6 cellular contexts compared by ENCODE assay signal in the genomic region with DNA sequence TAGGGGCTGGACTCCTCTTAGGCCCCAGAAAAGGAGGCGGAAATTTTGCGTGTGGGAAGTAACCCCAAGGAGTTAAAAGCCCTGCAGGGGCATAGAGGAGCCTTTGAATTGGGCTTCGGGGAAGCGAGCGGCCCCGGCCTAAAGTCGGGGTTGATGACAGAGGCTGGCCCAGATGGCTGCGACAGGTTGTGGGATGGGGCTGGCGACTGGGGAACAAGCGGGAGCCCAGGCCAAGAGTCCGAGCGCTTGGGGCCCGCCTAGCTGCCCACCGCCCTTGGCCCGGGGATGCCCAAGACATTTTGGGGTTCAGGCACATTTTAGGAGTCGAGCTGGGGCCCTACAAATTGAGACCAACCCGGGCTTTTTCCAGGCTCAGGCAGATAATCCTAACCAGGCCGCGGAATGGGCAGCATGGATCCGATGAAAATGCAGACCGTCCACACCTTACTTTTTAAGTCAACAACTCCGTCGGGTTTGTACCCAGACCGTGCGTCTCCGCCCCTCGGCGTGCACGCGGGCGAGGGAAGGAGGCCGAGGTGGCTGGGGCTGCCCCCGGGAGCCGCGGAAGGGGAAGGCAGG.
DNase-seq lines count a peak whose midpoint lies in the region.

No MANE protein-coding gene starts in this region.

- H3K27me3 ChIP-seq in muscle layer of colon (ENCODE audit: control insufficient read depth in 1 of 2, insufficient read depth in 2 of 2, low read length in 2 of 2), result peaks cover 0 to 18% of the 10 kb centered on the region in 2 donors

- H3K36me3 ChIP-seq in muscle layer of colon (ENCODE audit: insufficient read depth, low read length), result no peaks in the 10 kb centered on the region

- H3K9me3 ChIP-seq in muscle layer of colon (ENCODE audit: low read length), result no peaks in the 10 kb centered on the region

- H3K27ac ChIP-seq in angular gyrus (ENCODE audit: low read depth, low read length) (peak overlapping the region; percentile 99), muscle layer of colon (ENCODE audit: low read depth, low read length) (peak overlapping the region; percentile 39)

- DNase-seq in inferior parietal cortex (ENCODE audit: extremely low spot score), result no peak
- no peak for DNase-seq in NCI-H1694 treated with DMSO at 0.1 percent for 48 hours (lab: John Stamatoyannopoulos, UW)
- no peak for DNase-seq in GOT3 (lab: John Stamatoyannopoulos, UW)

- H3K4me1 ChIP-seq in muscle layer of colon (ENCODE audit: insufficient read depth, low read length), result peaks cover 12% of the 10 kb centered on the region

- H3K4me3 ChIP-seq in GM08714 (ENCODE audit: low read length) (peak overlapping the region; percentile 38; the same call in 1 of the 2 replicates), muscle layer of colon (ENCODE audit: low read depth in 1 of 2, low read length in 2 of 2) (peak overlapping the region; percentile 48 to 88)

- peak overlapping the region; percentile 53 for H3K9ac ChIP-seq in muscle layer of colon (ENCODE audit: low read length)
